ENCODE assay signal across 14 cellular contexts in genomic region chr6:160333841-160334240, GRCh38. TPM values are rescaled to one million over a fixed set of nuclear protein-coding genes. Genes with fewer than 3 reads are reported as not detected.
A peak's percentile ranks its signal among the peaks of the same experiment; 100 is the strongest.
DNase-seq lines count a peak whose midpoint lies in the region; ATAC-seq and TF ChIP-seq lines count a peak whose summit lies in the region.
"Had no signal": no experiment of that assay in that cellular context is flagged by ENCODE, and none has a peak within 500 bp of the region (broad histone marks: within the 10 kb centered on the region; RNA-seq: fewer than 3 reads in every experiment).

No MANE protein-coding gene starts in this region.

- no peak for ATAC-seq in HG03135 (IDR thresholded peaks at IDR 0.05; ENCODE audit: unreplicated experiment)
- ATAC-seq in GM21447 (IDR thresholded peaks at IDR 0.05; ENCODE audit: unreplicated experiment): no peak

- DNase-seq in COLO668 (lab: John Stamatoyannopoulos, UW; ENCODE audit: unreplicated experiment): peak; percentile 9
- DNase-seq in DMS53 treated with DMSO at 0.1 percent for 48 hours (lab: John Stamatoyannopoulos, UW; ENCODE audit: unreplicated experiment): peak; percentile 9
- DNase-seq in esophagus muscularis mucosa (ENCODE audit: extremely low spot score): peak; percentile 84
- peak; percentile 30 for DNase-seq in osteocyte (ENCODE audit: extremely low spot score, unreplicated experiment)
- no peak for DNase-seq in SJCRH30
- DNase-seq: C1 segment of cervical spinal cord; CD4-positive, alpha-beta T cell; DND-41; GDM1 had no signal

- 91% methylated on average over 2 of the region's 2 CpGs for WGBS in esophagus muscularis mucosa

- no peaks in the 10 kb centered on the region for H3K27me3 ChIP-seq in esophagus muscularis mucosa
- peaks cover 28% of the 10 kb centered on the region for H3K27me3 ChIP-seq in SJCRH30

- H3K36me3 Mint-ChIP-seq in osteocyte (ENCODE audit: unreplicated experiment): no peaks in the 10 kb centered on the region

- no peak for TF ChIP-seq EP300 in esophagus muscularis mucosa (IDR thresholded peaks at IDR 0.05)

- no peaks in the 10 kb centered on the region for H3K9me3 ChIP-seq in esophagus muscularis mucosa
- H3K9me3 ChIP-seq in SJCRH30 (replicated peaks): no peaks in the 10 kb centered on the region
- H3K9me3 ChIP-seq: HAP-1 had no signal

- no peaks in the 10 kb centered on the region for H3K4me1 ChIP-seq in esophagus muscularis mucosa
- no peaks in the 10 kb centered on the region for H3K4me1 ChIP-seq in SJCRH30
- H3K4me1 ChIP-seq: HAP-1 had no signal

- no peak for TF ChIP-seq POLR2A in esophagus muscularis mucosa (IDR thresholded peaks at IDR 0.05; ENCODE audit: low read depth)

- no peak overlapping the region for H3K4me3 Mint-ChIP-seq in osteocyte (ENCODE audit: unreplicated experiment)
- H3K4me3 Mint-ChIP-seq: B cell; CD4-positive, alpha-beta T cell had no signal

- H3K36me3 ChIP-seq in esophagus muscularis mucosa: no peaks in the 10 kb centered on the region
- no peaks in the 10 kb centered on the region for H3K36me3 ChIP-seq in SJCRH30
- H3K36me3 ChIP-seq: HAP-1 had no signal

- H3K4me3 ChIP-seq in esophagus muscularis mucosa: no peak overlapping the region
- no peak overlapping the region for H3K4me3 ChIP-seq in SJCRH30
- H3K4me3 ChIP-seq: HAP-1 had no signal

- no peaks in the 10 kb centered on the region for H3K9me3 Mint-ChIP-seq in osteocyte (ENCODE audit: unreplicated experiment)
- H3K9me3 Mint-ChIP-seq: CD4-positive, alpha-beta T cell had no signal

- no peak for TF ChIP-seq CTCF in esophagus muscularis mucosa (IDR thresholded peaks at IDR 0.05)
- no peak for TF ChIP-seq CTCF in osteocyte (IDR thresholded peaks at IDR 0.05)

- H3K27ac ChIP-seq in esophagus muscularis mucosa (replicated peaks in 1 of 4): no peak overlapping the region
- H3K27ac ChIP-seq in SJCRH30: no peak overlapping the region

- H3K27me3 Mint-ChIP-seq in osteocyte (ENCODE audit: unreplicated experiment): peaks cover 15% of the 10 kb centered on the region

- H3K27ac Mint-ChIP-seq in osteocyte (ENCODE audit: unreplicated experiment): no peak overlapping the region
- H3K27ac Mint-ChIP-seq: B cell; CD4-positive, alpha-beta T cell had no signal

- intact Hi-C loops in esophagus muscularis mucosa (cut with DNase I): no loop called here

- no peaks in the 10 kb centered on the region for H3K4me1 Mint-ChIP-seq in osteocyte (ENCODE audit: unreplicated experiment)
- H3K4me1 Mint-ChIP-seq: B cell had no signal

RNA-seq across cellular contexts. Expression of gene SLC22A3, which starts 14.3 kb away (rescaled TPM):
- total RNA-seq in esophagus muscularis mucosa: 10 to 100 TPM; 16.8 to 20.4 (median 18.9) TPM
- not detected in 2 replicates for total RNA-seq in osteocyte
- total RNA-seq in SJCRH30 (2014; rRNA removed; shearing (Covaris generic)): not detected in 2 replicates
- total RNA-seq: B cell; CD4-positive, alpha-beta T cell; HT1080 had no signal

Comparison
In these comparisons a context has a peak if more than half of its experiments do, and no peak if none do; other contexts are left out.
1. DNase-seq: peak in COLO668 (single experiment), DMS53 treated with DMSO at 0.1 percent for 48 hours (single experiment), esophagus muscularis mucosa (single experiment) and osteocyte (single experiment); none in SJCRH30 (0 of 2).
2. RNA of gene SLC22A3, which starts 14.3 kb away (total RNA-seq): 16.8 to 20.4 TPM in esophagus muscularis mucosa; not detected in osteocyte and not detected in SJCRH30; every median in the first group is over 10 times any median in the second.